Comparison of ENCODE assay signal across 18 cellular contexts in genomic region chr11:128130052-128130451, GRCh38.
A peak's percentile ranks its signal among the peaks of the same experiment; 100 is the strongest.
DNase-seq lines count a peak whose midpoint lies in the region; ATAC-seq and TF ChIP-seq lines count a peak whose summit lies in the region.
"Had no signal": no experiment of that assay in that cellular context is flagged by ENCODE, and none has a peak within 500 bp of the region (broad histone marks: within the 10 kb centered on the region; RNA-seq: fewer than 3 reads in every experiment).

No MANE protein-coding gene starts in this region.

- no peak overlapping the region for H3K27ac ChIP-seq in CD4-positive, CD25-positive, alpha-beta regulatory T cell (ENCODE audit: insufficient read depth, low read length, poor library complexity, severe bottlenecking)
- H3K27ac ChIP-seq in WERI-Rb-1 (no peak overlapping the region), A673 (ENCODE audit: low read depth, low read length, poor library complexity, severe bottlenecking) (no peak overlapping the region)
- H3K27ac ChIP-seq: BLaER1 treated with 17β-estradiol and CSF1 and Interleukin-3, amounts not matched to agents 10 nM and 100 nM; C4-2B had no signal

- H3K9me3 ChIP-seq in CD4-positive, CD25-positive, alpha-beta regulatory T cell (ENCODE audit: control insufficient read depth in 2 of 2, low read length in 2 of 2), result no peaks in the 10 kb centered on the region
- H3K9me3 ChIP-seq in WERI-Rb-1 (ENCODE audit: severe bottlenecking) (peaks cover 12% of the 10 kb centered on the region), A673 (ENCODE audit: low read depth, low read length, poor library complexity, severe bottlenecking) (no peaks in the 10 kb centered on the region)
- H3K9me3 ChIP-seq: BLaER1 treated with 17β-estradiol and CSF1 and Interleukin-3, amounts not matched to agents 10 nM and 100 nM; Caco-2 had no signal

- no peaks in the 10 kb centered on the region for H3K36me3 ChIP-seq in CD4-positive, CD25-positive, alpha-beta regulatory T cell (ENCODE audit: control insufficient read depth, insufficient read depth, low read length)
- H3K36me3 ChIP-seq in WERI-Rb-1, result no peaks in the 10 kb centered on the region
- no peaks in the 10 kb centered on the region for H3K36me3 ChIP-seq in A673 (ENCODE audit: insufficient read depth, low read length, poor library complexity, severe bottlenecking)
- H3K36me3 ChIP-seq: BLaER1 treated with 17β-estradiol and CSF1 and Interleukin-3, amounts not matched to agents 10 nM and 100 nM had no signal

- no peak overlapping the region for H3K4me3 ChIP-seq in CD4-positive, CD25-positive, alpha-beta regulatory T cell (ENCODE audit: low read depth, low read length)
- H3K4me3 ChIP-seq in WERI-Rb-1 (ENCODE audit: low read depth, low read length) (no peak overlapping the region), A673 (ENCODE audit: low read depth, low read length, poor library complexity, severe bottlenecking) (no peak overlapping the region)
- H3K4me3 ChIP-seq: BLaER1 treated with 17β-estradiol and CSF1 and Interleukin-3, amounts not matched to agents 10 nM and 100 nM had no signal

- H3K36me3 Mint-ChIP-seq in CD4-positive, CD25-positive, alpha-beta regulatory T cell, result peaks cover 4% of the 10 kb centered on the region
- H3K36me3 Mint-ChIP-seq: CD4-positive, alpha-beta memory T cell had no signal

- no peak for ATAC-seq in CD4-positive, CD25-positive, alpha-beta regulatory T cell (ENCODE audit: low read depth in 2 of 2)

- H3K4me3 Mint-ChIP-seq in CD4-positive, CD25-positive, alpha-beta regulatory T cell, result no peak overlapping the region
- H3K4me3 Mint-ChIP-seq: B cell; CD4-positive, alpha-beta memory T cell; CD8-positive, alpha-beta memory T cell had no signal

- peaks cover 0 to 5% (median 2%) of the 10 kb centered on the region in 4 donors for H3K4me1 Mint-ChIP-seq in CD4-positive, CD25-positive, alpha-beta regulatory T cell
- H3K4me1 Mint-ChIP-seq: B cell had no signal

- no peaks in the 10 kb centered on the region for H3K9me3 Mint-ChIP-seq in CD4-positive, CD25-positive, alpha-beta regulatory T cell
- H3K9me3 Mint-ChIP-seq: CD4-positive, alpha-beta memory T cell; CD8-positive, alpha-beta memory T cell had no signal

- DNase-seq in CD4-positive, CD25-positive, alpha-beta regulatory T cell, result no peak
- DNase-seq in WERI-Rb-1 (peak; percentile 11), superior temporal gyrus (ENCODE audit: extremely low spot score) (peak; percentile 7), T1000 (lab: John Stamatoyannopoulos, UW) (no peak), NCI-H2029 (lab: John Stamatoyannopoulos, UW) (no peak), A673 (ENCODE audit: low spot score) (no peak)
- DNase-seq: 8988T; AML-193; Caco-2; Calu3; CD4-positive, alpha-beta memory T cell; CD8-positive, alpha-beta memory T cell; DMS79 treated with DMSO at 0.1 percent for 48 hours; GF-D8 had no signal

- TF ChIP-seq CTCF in WERI-Rb-1 (IDR thresholded peaks at IDR 0.05; ENCODE audit: low read depth, low read length) (no peak), A673 (conservative IDR thresholded peaks at IDR 0.05; ENCODE audit: low read depth, low read length) (no peak)

- TF ChIP-seq EP300 in Ishikawa (IDR thresholded peaks at IDR 0.05; ENCODE audit: borderline replicate concordance), result peak; percentile 77

- no peaks in the 10 kb centered on the region for H3K4me1 ChIP-seq in CD4-positive, CD25-positive, alpha-beta regulatory T cell (ENCODE audit: control insufficient read depth, insufficient read depth, low read length, poor library complexity, severe bottlenecking)
- no peaks in the 10 kb centered on the region for H3K4me1 ChIP-seq in A673 (ENCODE audit: insufficient read depth, low read length, poor library complexity, severe bottlenecking)
- H3K4me1 ChIP-seq: BLaER1 treated with 17β-estradiol and CSF1 and Interleukin-3, amounts not matched to agents 10 nM and 100 nM; Caco-2 had no signal

- no peaks in the 10 kb centered on the region for H3K27me3 ChIP-seq in CD4-positive, CD25-positive, alpha-beta regulatory T cell (ENCODE audit: control insufficient read depth, insufficient read depth, low read length)
- no peaks in the 10 kb centered on the region for H3K27me3 ChIP-seq in WERI-Rb-1 (ENCODE audit: insufficient read depth, low read depth, severe bottlenecking)
- H3K27me3 ChIP-seq in A673 (replicated peaks; ENCODE audit: insufficient read depth, low read depth, low read length, poor library complexity), result peaks cover 10% of the 10 kb centered on the region
- H3K27me3 ChIP-seq: BLaER1 treated with 17β-estradiol and CSF1 and Interleukin-3, amounts not matched to agents 10 nM and 100 nM had no signal

- peaks cover 6% of the 10 kb centered on the region for H3K27me3 Mint-ChIP-seq in CD4-positive, CD25-positive, alpha-beta regulatory T cell
- H3K27me3 Mint-ChIP-seq: CD4-positive, alpha-beta memory T cell; CD8-positive, alpha-beta memory T cell had no signal

- CTCF ChIA-PET in A673 (lab: Charles Lee), result interaction anchor here (1.2 kb wide), 1 partner anchor 28 kb away, joined by 3 read pairs; no protein-coding TSS in a partner anchor

- POLR2A ChIA-PET in A673 (lab: Charles Lee; ENCODE audit: low non-redundant PET), result no interaction called here

- TF ChIP-seq RAD21 in Ishikawa (IDR thresholded peaks at IDR 0.05; ENCODE audit: low read depth), result no peak

- peak overlapping the region in 2 of 3 donors; percentile 12 to 76 for H3K27ac Mint-ChIP-seq in CD4-positive, CD25-positive, alpha-beta regulatory T cell
- H3K27ac Mint-ChIP-seq: B cell had no signal

- BruUV-seq in A673 (replicated peaks; lab: Mats Ljungman, UMichigan), result no TSS peak

- intact Hi-C loops in A673 (cut with micrococcal nuclease; ENCODE audit: unreplicated experiment), result no loop called here

TF ChIP-seq in Ishikawa, 13 proteins besides CTCF, POLR2A, EP300 and RAD21:
- TF ChIP-seq FOXM1 (IDR thresholded peaks at IDR 0.05; ENCODE audit: borderline replicate concordance, low read depth), result 0 out of 2 replicates have a peak, but pooled peaks have one; percentile 34
- TF ChIP-seq TAF1 (IDR thresholded peaks at IDR 0.05; ENCODE audit: low read depth), result no peak
- TF ChIP-seq TCF12 (IDR thresholded peaks at IDR 0.05; ENCODE audit: low read depth), result peak; percentile 54
- peak; percentile 50; the same call in 1 of the 2 replicates for TF ChIP-seq TEAD4 (IDR thresholded peaks at IDR 0.05)
- TF ChIP-seq ZBTB7A (IDR thresholded peaks at IDR 0.05; ENCODE audit: low read depth), result no peak
- 0 out of 2 replicates have a peak, but pooled peaks have one; percentile 25 for TF ChIP-seq NFIC (IDR thresholded peaks at IDR 0.05)
- TF ChIP-seq USF1 (IDR thresholded peaks at IDR 0.05), result no peak

Comparison
In these comparisons a context has a peak if more than half of its experiments do, and no peak if none do; other contexts are left out.
1. DNase-seq: peak in WERI-Rb-1 (single experiment) and superior temporal gyrus (single experiment); none in CD4-positive, CD25-positive, alpha-beta regulatory T cell (0 of 3), T1000 (single experiment), NCI-H2029 (single experiment) and A673 (single experiment).